25 cellular contexts compared by ENCODE assay signal in genomic region chr10:44366936-44367630, GRCh38. TPM values are rescaled to one million over a fixed set of nuclear protein-coding genes. Genes with fewer than 3 reads are reported as not detected.
DNase-seq lines count a peak whose midpoint lies in the region; ATAC-seq and TF ChIP-seq lines count a peak whose summit lies in the region.
"Had no signal": no experiment of that assay in that cellular context is flagged by ENCODE, and none has a peak within 500 bp of the region (broad histone marks: within the 10 kb centered on the region; RNA-seq: fewer than 3 reads in every experiment).

No MANE protein-coding gene starts in this region.

- H3K36me3 ChIP-seq in body of pancreas (replicated peaks in 1 of 2; ENCODE audit: insufficient read depth in 1 of 2, low read depth in 2 of 2) (no peaks in the 10 kb centered on the region), osteoblast (ENCODE audit: insufficient read depth, low read length) (peaks cover 17% of the 10 kb centered on the region), neural progenitor cell (no peaks in the 10 kb centered on the region)
- H3K36me3 ChIP-seq: BLaER1 treated with 17β-estradiol and CSF1 and Interleukin-3, amounts not matched to agents 10 nM and 100 nM had no signal

- H3K27me3 Mint-ChIP-seq in stimulated activated naive CD8-positive, alpha-beta T cell treated with anti-CD3 and anti-CD28 coated beads, Interleukin-15, amount 100 ng/mL, for 72 hours: peaks cover 23% of the 10 kb centered on the region
- peaks cover 5% of the 10 kb centered on the region for H3K27me3 Mint-ChIP-seq in neural progenitor cell (ENCODE audit: insufficient read depth, low read depth)

- TF ChIP-seq POLR2A in body of pancreas (IDR thresholded peaks at IDR 0.05): no peak

- peaks cover 4% of the 10 kb centered on the region for H3F3A ChIP-seq in neural progenitor cell (ENCODE audit: low read depth)

- TF ChIP-seq CTCF in body of pancreas (IDR thresholded peaks at IDR 0.05) (no peak), osteoblast (IDR thresholded peaks at IDR 0.05; ENCODE audit: extremely low read depth, low read depth, low read length) (no peak), neural progenitor cell (IDR thresholded peaks at IDR 0.05) (no peak)

- peak; percentile 22 for ATAC-seq in stimulated activated naive CD8-positive, alpha-beta T cell treated with anti-CD3 and anti-CD28 coated beads, Interleukin-15, amount 100 ng/mL, for 72 hours
- ATAC-seq in stimulated activated naive CD8-positive, alpha-beta T cell treated with anti-CD3 and anti-CD28 coated beads, Interleukin-15, Interleukin-2, amounts not matched to agents 100 U/mL and 50 U/mL, for 24 hours: no peak
- ATAC-seq in body of pancreas: peak; percentile 47
- ATAC-seq in sciatic nerve: no peak
- no peak for ATAC-seq in GM18909 (IDR thresholded peaks at IDR 0.05; ENCODE audit: poor library complexity, unreplicated experiment)
- ATAC-seq in left cardiac atrium: no peak
- ATAC-seq: GM12878, GM23338, Panc1, SK-N-SH treated with all-trans-retinoic acid at 6 μM for 48 hours had no signal

- H3K27me3 ChIP-seq in body of pancreas (no peaks in the 10 kb centered on the region), osteoblast (ENCODE audit: insufficient read depth, low read length) (no peaks in the 10 kb centered on the region), neural progenitor cell (no peaks in the 10 kb centered on the region)
- H3K27me3 ChIP-seq: BLaER1 treated with 17β-estradiol and CSF1 and Interleukin-3, amounts not matched to agents 10 nM and 100 nM had no signal

- H3K27ac Mint-ChIP-seq in stimulated activated naive CD8-positive, alpha-beta T cell treated with anti-CD3 and anti-CD28 coated beads, Interleukin-15, amount 100 ng/mL, for 72 hours: no peak overlapping the region
- no peak overlapping the region for H3K27ac Mint-ChIP-seq in neural progenitor cell
- H3K27ac Mint-ChIP-seq: CD8-positive, alpha-beta memory T cell; GM23338 had no signal

- no peak overlapping the region for H3K4me2 ChIP-seq in osteoblast (ENCODE audit: insufficient read depth, low read length)
- no peak overlapping the region for H3K4me2 ChIP-seq in neural progenitor cell
- H3K4me2 ChIP-seq: BLaER1 treated with 17β-estradiol and CSF1 and Interleukin-3, amounts not matched to agents 10 nM and 100 nM; GM23338 had no signal

- H3K9me3 ChIP-seq in body of pancreas (no peaks in the 10 kb centered on the region), osteoblast (ENCODE audit: low read depth, low read length) (no peaks in the 10 kb centered on the region), neural progenitor cell (ENCODE audit: low read depth) (no peaks in the 10 kb centered on the region)
- H3K9me3 ChIP-seq: BLaER1 treated with 17β-estradiol and CSF1 and Interleukin-3, amounts not matched to agents 10 nM and 100 nM had no signal

- no peak overlapping the region for H3K9ac ChIP-seq in neural progenitor cell
- H3K9ac ChIP-seq: BLaER1 treated with 17β-estradiol and CSF1 and Interleukin-3, amounts not matched to agents 10 nM and 100 nM had no signal

- intact Hi-C loops in body of pancreas (cut with DNase I): no loop called here
- intact Hi-C loops in sciatic nerve (cut with DNase I): no loop called here
- intact Hi-C loops in left cardiac atrium (cut with DNase I): no loop called here

- H3K79me2 ChIP-seq in osteoblast (ENCODE audit: insufficient read depth, low read length) (no peaks in the 10 kb centered on the region), neural progenitor cell (ENCODE audit: low read depth) (no peaks in the 10 kb centered on the region)

- H3K4me3 Mint-ChIP-seq in stimulated activated naive CD8-positive, alpha-beta T cell treated with anti-CD3 and anti-CD28 coated beads, Interleukin-15, amount 100 ng/mL, for 72 hours: no peak overlapping the region
- no peak overlapping the region for H3K4me3 Mint-ChIP-seq in neural progenitor cell
- H3K4me3 Mint-ChIP-seq: CD8-positive, alpha-beta memory T cell; GM23338 had no signal

- H3K27ac ChIP-seq in body of pancreas (peak overlapping the region; percentile 3 to 47 (median 32)), osteoblast (ENCODE audit: low read depth, low read length) (no peak overlapping the region), neural progenitor cell (no peak overlapping the region)
- H3K27ac ChIP-seq: 22Rv1; BLaER1 treated with 17β-estradiol and CSF1 and Interleukin-3, amounts not matched to agents 10 nM and 100 nM had no signal

- DNase-seq in stimulated activated naive CD8-positive, alpha-beta T cell treated with anti-CD3 and anti-CD28 coated beads, Interleukin-15, amount 100 ng/mL, for 72 hours: no peak
- no peak for DNase-seq in stimulated activated naive CD8-positive, alpha-beta T cell treated with anti-CD3 and anti-CD28 coated beads, Interleukin-15, Interleukin-2, amounts not matched to agents 100 U/mL and 50 U/mL, for 24 hours
- DNase-seq in body of pancreas (peak in 2 of 4 donors; percentile 32 to 52), osteoblast (ENCODE audit: insufficient read length, low spot score, missing footprints) (peak; percentile 79), sciatic nerve (ENCODE audit: low spot score) (no peak), neural progenitor cell (ENCODE audit: low spot score) (no peak), left cardiac atrium (no peak)
- DNase-seq: ACHN; CD8-positive, alpha-beta memory T cell; HCEC 1CT; Karpas-422; NCI-H1694; NCI-H2081; NCI-H2171; NCI-H345; NCI-H524 treated with DMSO at 0.1 percent for 48 hours; NCI-H82 had no signal

- H4K20me1 ChIP-seq in osteoblast (ENCODE audit: insufficient read depth, low read length) (peaks cover 18% of the 10 kb centered on the region), neural progenitor cell (ENCODE audit: low read depth) (no peaks in the 10 kb centered on the region)
- H4K20me1 ChIP-seq: BLaER1 treated with 17β-estradiol and CSF1 and Interleukin-3, amounts not matched to agents 10 nM and 100 nM had no signal

- H3K4me1 ChIP-seq in body of pancreas: peaks cover 20% of the 10 kb centered on the region
- peaks cover 12% of the 10 kb centered on the region for H3K4me1 ChIP-seq in osteoblast (ENCODE audit: insufficient read depth, low read length)
- peaks cover 13% of the 10 kb centered on the region for H3K4me1 ChIP-seq in neural progenitor cell

- H2AFZ ChIP-seq in osteoblast (ENCODE audit: low read length): no peak overlapping the region
- no peak overlapping the region for H2AFZ ChIP-seq in neural progenitor cell (replicated peaks)
- H2AFZ ChIP-seq: GM23338 had no signal

- no peaks in the 10 kb centered on the region for H3K36me3 Mint-ChIP-seq in neural progenitor cell
- H3K36me3 Mint-ChIP-seq: CD8-positive, alpha-beta memory T cell had no signal

- H3K9me3 Mint-ChIP-seq in stimulated activated naive CD8-positive, alpha-beta T cell treated with anti-CD3 and anti-CD28 coated beads, Interleukin-15, amount 100 ng/mL, for 72 hours: no peaks in the 10 kb centered on the region
- peaks cover 1% of the 10 kb centered on the region for H3K9me3 Mint-ChIP-seq in neural progenitor cell

- H3K4me3 ChIP-seq in body of pancreas: no peak overlapping the region
- H3K4me3 ChIP-seq in osteoblast (ENCODE audit: insufficient read depth, low read length): no peak overlapping the region
- H3K4me3 ChIP-seq in neural progenitor cell: no peak overlapping the region
- H3K4me3 ChIP-seq: BLaER1 treated with 17β-estradiol and CSF1 and Interleukin-3, amounts not matched to agents 10 nM and 100 nM; GM12878; GM23338 had no signal

- WGBS in body of pancreas, 2 donors: 57 to 66% methylated on average over 1 to 6 of the region's 6 CpGs

- no peaks in the 10 kb centered on the region for H3K4me1 Mint-ChIP-seq in stimulated activated naive CD8-positive, alpha-beta T cell treated with anti-CD3 and anti-CD28 coated beads, Interleukin-15, amount 100 ng/mL, for 72 hours
- H3K4me1 Mint-ChIP-seq in neural progenitor cell: peaks cover 10% of the 10 kb centered on the region
- H3K4me1 Mint-ChIP-seq: CD8-positive, alpha-beta memory T cell had no signal

RNA-seq across cellular contexts. Expression of gene CXCL12, which starts 17.8 kb away (rescaled TPM):
- total RNA-seq in body of pancreas: 100 to 1,000 TPM in 1 of 2 donors, 10 to 100 TPM in 1; 93.7 to 158 TPM
- total RNA-seq in osteoblast: 288 and 358 TPM in 2 replicates
- total RNA-seq in sciatic nerve: 394 TPM
- total RNA-seq in neural progenitor cell (ENCODE audit: low replicate concordance): 0.09 and 0.74 TPM in 2 replicates
- total RNA-seq in left cardiac atrium: 100 to 1,000 TPM; 213 to 248 TPM
- total RNA-seq: CD8-positive, alpha-beta memory T cell; MCF 10A had no signal

Comparison
In these comparisons a context has a peak if more than half of its experiments do, and no peak if none do; other contexts are left out.
1. ATAC-seq: peak in stimulated activated naive CD8-positive, alpha-beta T cell treated with anti-CD3 and anti-CD28 coated beads, Interleukin-15, amount 100 ng/mL, for 72 hours (single experiment) and body of pancreas (single experiment); none in stimulated activated naive CD8-positive, alpha-beta T cell treated with anti-CD3 and anti-CD28 coated beads, Interleukin-15, Interleukin-2, amounts not matched to agents 100 U/mL and 50 U/mL, for 24 hours (single experiment), sciatic nerve (single experiment), GM18909 (single experiment) and left cardiac atrium (0 of 2).
2. H3K27ac ChIP-seq: peak in body of pancreas (4 of 4); none in osteoblast (single experiment) and neural progenitor cell (single experiment).
3. RNA of gene CXCL12, which starts 17.8 kb away (total RNA-seq): 394 TPM in sciatic nerve (single experiment), 288 to 358 TPM in osteoblast, 213 to 248 TPM in left cardiac atrium and 93.7 to 158 TPM in body of pancreas; 0.09 to 0.74 TPM in neural progenitor cell; every median in the first group is over 10 times any median in the second.